ENCODE assay signal across 1 cellular context in the genomic region with DNA sequence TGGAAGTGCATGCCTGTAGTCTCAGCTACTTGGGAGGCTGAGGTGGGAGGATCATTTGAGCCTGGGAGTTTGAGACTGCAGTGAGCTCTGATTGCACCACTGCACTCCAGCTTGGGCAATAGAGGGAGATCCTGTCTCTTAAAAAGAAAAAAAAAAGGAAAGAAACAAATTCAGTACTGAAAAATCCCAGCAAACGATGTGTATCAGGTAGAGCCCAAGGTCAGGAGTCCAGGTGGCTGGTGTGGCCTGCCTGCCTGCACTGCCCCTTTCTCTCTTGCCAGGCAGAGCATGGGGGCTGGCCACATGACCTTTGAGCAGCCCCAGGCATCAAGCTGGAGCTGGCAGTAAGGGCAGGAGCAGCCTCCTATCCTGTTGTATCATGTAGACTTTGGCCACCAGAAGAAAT.
TF ChIP-seq lines count a peak whose summit lies in the region.

No MANE protein-coding gene starts in this region.

TF ChIP-seq in HepG2, 621 proteins besides CTCF, POLR2A, EP300 and RAD21 (continued from another document):
- TF ChIP-seq GZF1 (CRISPR knock-in tag; IDR thresholded peaks at IDR 0.05) = no peak
- no peak for TF ChIP-seq ZNF224 (CRISPR knock-in tag; IDR thresholded peaks at IDR 0.05)
- TF ChIP-seq ZNF644 (CRISPR knock-in tag; IDR thresholded peaks at IDR 0.05; ENCODE audit: low read depth) = no peak; the same call in 1 of the 2 replicates
- TF ChIP-seq ZNF256 (CRISPR knock-in tag; conservative IDR thresholded peaks at IDR 0.05) = no peak
- TF ChIP-seq ZNF841 (CRISPR knock-in tag; IDR thresholded peaks at IDR 0.05; ENCODE audit: borderline replicate concordance) = no peak
- no peak for TF ChIP-seq ZNF737 (CRISPR knock-in tag; IDR thresholded peaks at IDR 0.05; ENCODE audit: borderline replicate concordance)
- TF ChIP-seq FLYWCH1 (CRISPR knock-in tag; IDR thresholded peaks at IDR 0.05) = no peak
- TF ChIP-seq, protein P1, sequence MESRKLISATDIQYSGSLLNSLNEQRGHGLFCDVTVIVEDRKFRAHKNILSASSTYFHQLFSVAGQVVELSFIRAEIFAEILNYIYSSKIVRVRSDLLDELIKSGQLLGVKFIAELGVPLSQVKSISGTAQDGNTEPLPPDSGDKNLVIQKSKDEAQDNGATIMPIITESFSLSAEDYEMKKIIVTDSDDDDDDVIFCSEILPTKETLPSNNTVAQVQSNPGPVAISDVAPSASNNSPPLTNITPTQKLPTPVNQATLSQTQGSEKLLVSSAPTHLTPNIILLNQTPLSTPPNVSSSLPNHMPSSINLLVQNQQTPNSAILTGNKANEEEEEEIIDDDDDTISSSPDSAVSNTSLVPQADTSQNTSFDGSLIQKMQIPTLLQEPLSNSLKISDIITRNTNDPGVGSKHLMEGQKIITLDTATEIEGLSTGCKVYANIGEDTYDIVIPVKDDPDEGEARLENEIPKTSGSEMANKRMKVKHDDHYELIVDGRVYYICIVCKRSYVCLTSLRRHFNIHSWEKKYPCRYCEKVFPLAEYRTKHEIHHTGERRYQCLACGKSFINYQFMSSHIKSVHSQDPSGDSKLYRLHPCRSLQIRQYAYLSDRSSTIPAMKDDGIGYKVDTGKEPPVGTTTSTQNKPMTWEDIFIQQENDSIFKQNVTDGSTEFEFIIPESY (CRISPR knock-in tag; IDR thresholded peaks at IDR 0.05) = no peak
- TF ChIP-seq ZSCAN12 (CRISPR knock-in tag; IDR thresholded peaks at IDR 0.05) = no peak
- TF ChIP-seq ZNF614 (CRISPR knock-in tag; IDR thresholded peaks at IDR 0.05; ENCODE audit: borderline replicate concordance) = no peak
- peak; percentile 47 for TF ChIP-seq FOXA3 (CRISPR knock-in tag; IDR thresholded peaks at IDR 0.05)
- peak; percentile 64; the same call in 1 of the 2 replicates for TF ChIP-seq ZNF430 (CRISPR knock-in tag; IDR thresholded peaks at IDR 0.05)
- no peak for TF ChIP-seq TOE1 (CRISPR knock-in tag; IDR thresholded peaks at IDR 0.05)
- TF ChIP-seq ELF1 (CRISPR knock-in tag; IDR thresholded peaks at IDR 0.05) = no peak
- TF ChIP-seq RFX5 (IDR thresholded peaks at IDR 0.05; ENCODE audit: low read depth, low read length) = no peak
- no peak for TF ChIP-seq ZFP36 (IDR thresholded peaks at IDR 0.05; ENCODE audit: borderline replicate concordance, low read depth, low read length, partially characterized antibody)
- TF ChIP-seq ZMAT5 (CRISPR knock-in tag; IDR thresholded peaks at IDR 0.05; ENCODE audit: borderline replicate concordance, low read depth) = no peak
- TF ChIP-seq MTF1 (CRISPR knock-in tag; IDR thresholded peaks at IDR 0.05) = no peak
- TF ChIP-seq ZSCAN30 (CRISPR knock-in tag; IDR thresholded peaks at IDR 0.05) = no peak
- peak; percentile 30; the same call in 1 of the 2 replicates for TF ChIP-seq THAP9 (CRISPR knock-in tag; IDR thresholded peaks at IDR 0.05; ENCODE audit: borderline replicate concordance)
- TF ChIP-seq ZNF549 (CRISPR knock-in tag; IDR thresholded peaks at IDR 0.05) = no peak
- no peak for TF ChIP-seq ZNF543 (CRISPR knock-in tag; IDR thresholded peaks at IDR 0.05)
- TF ChIP-seq, protein P2, sequence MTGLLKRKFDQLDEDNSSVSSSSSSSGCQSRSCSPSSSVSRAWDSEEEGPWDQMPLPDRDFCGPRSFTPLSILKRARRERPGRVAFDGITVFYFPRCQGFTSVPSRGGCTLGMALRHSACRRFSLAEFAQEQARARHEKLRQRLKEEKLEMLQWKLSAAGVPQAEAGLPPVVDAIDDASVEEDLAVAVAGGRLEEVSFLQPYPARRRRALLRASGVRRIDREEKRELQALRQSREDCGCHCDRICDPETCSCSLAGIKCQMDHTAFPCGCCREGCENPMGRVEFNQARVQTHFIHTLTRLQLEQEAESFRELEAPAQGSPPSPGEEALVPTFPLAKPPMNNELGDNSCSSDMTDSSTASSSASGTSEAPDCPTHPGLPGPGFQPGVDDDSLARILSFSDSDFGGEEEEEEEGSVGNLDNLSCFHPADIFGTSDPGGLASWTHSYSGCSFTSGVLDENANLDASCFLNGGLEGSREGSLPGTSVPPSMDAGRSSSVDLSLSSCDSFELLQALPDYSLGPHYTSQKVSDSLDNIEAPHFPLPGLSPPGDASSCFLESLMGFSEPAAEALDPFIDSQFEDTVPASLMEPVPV (CRISPR knock-in tag; IDR thresholded peaks at IDR 0.05) = no peak
- TF ChIP-seq MAFK (conservative IDR thresholded peaks at IDR 0.05 in 1 of 2, IDR thresholded peaks at IDR 0.05 in 1 of 2; ENCODE audit: low read length in 2 of 2) = no peak
- TF ChIP-seq ZNF713 (CRISPR knock-in tag; IDR thresholded peaks at IDR 0.05) = no peak
- TF ChIP-seq, protein P3, sequence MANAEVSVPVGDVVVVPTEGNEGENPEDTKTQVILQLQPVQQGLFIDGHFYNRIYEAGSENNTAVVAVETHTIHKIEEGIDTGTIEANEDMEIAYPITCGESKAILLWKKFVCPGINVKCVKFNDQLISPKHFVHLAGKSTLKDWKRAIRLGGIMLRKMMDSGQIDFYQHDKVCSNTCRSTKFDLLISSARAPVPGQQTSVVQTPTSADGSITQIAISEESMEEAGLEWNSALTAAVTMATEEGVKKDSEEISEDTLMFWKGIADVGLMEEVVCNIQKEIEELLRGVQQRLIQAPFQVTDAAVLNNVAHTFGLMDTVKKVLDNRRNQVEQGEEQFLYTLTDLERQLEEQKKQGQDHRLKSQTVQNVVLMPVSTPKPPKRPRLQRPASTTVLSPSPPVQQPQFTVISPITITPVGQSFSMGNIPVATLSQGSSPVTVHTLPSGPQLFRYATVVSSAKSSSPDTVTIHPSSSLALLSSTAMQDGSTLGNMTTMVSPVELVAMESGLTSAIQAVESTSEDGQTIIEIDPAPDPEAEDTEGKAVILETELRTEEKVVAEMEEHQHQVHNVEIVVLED (CRISPR knock-in tag; IDR thresholded peaks at IDR 0.05; ENCODE audit: borderline replicate concordance) = no peak
- TF ChIP-seq MXD4 (CRISPR knock-in tag; IDR thresholded peaks at IDR 0.05) = no peak
- TF ChIP-seq, protein P4, sequence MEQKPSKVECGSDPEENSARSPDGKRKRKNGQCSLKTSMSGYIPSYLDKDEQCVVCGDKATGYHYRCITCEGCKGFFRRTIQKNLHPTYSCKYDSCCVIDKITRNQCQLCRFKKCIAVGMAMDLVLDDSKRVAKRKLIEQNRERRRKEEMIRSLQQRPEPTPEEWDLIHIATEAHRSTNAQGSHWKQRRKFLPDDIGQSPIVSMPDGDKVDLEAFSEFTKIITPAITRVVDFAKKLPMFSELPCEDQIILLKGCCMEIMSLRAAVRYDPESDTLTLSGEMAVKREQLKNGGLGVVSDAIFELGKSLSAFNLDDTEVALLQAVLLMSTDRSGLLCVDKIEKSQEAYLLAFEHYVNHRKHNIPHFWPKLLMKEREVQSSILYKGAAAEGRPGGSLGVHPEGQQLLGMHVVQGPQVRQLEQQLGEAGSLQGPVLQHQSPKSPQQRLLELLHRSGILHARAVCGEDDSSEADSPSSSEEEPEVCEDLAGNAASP (CRISPR knock-in tag; IDR thresholded peaks at IDR 0.05; ENCODE audit: borderline replicate concordance) = 0 out of 2 replicates have a peak, but pooled peaks have one; percentile 18
- TF ChIP-seq RORA (CRISPR knock-in tag; IDR thresholded peaks at IDR 0.05) = no peak
- TF ChIP-seq, protein P5, sequence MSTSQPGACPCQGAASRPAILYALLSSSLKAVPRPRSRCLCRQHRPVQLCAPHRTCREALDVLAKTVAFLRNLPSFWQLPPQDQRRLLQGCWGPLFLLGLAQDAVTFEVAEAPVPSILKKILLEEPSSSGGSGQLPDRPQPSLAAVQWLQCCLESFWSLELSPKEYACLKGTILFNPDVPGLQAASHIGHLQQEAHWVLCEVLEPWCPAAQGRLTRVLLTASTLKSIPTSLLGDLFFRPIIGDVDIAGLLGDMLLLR (CRISPR knock-in tag; IDR thresholded peaks at IDR 0.05) = no peak
- no peak for TF ChIP-seq ELK4 (CRISPR knock-in tag; IDR thresholded peaks at IDR 0.05; ENCODE audit: borderline replicate concordance)
- no peak for TF ChIP-seq NFE2L2 (IDR thresholded peaks at IDR 0.05; ENCODE audit: low read length)
- TF ChIP-seq, protein P6, sequence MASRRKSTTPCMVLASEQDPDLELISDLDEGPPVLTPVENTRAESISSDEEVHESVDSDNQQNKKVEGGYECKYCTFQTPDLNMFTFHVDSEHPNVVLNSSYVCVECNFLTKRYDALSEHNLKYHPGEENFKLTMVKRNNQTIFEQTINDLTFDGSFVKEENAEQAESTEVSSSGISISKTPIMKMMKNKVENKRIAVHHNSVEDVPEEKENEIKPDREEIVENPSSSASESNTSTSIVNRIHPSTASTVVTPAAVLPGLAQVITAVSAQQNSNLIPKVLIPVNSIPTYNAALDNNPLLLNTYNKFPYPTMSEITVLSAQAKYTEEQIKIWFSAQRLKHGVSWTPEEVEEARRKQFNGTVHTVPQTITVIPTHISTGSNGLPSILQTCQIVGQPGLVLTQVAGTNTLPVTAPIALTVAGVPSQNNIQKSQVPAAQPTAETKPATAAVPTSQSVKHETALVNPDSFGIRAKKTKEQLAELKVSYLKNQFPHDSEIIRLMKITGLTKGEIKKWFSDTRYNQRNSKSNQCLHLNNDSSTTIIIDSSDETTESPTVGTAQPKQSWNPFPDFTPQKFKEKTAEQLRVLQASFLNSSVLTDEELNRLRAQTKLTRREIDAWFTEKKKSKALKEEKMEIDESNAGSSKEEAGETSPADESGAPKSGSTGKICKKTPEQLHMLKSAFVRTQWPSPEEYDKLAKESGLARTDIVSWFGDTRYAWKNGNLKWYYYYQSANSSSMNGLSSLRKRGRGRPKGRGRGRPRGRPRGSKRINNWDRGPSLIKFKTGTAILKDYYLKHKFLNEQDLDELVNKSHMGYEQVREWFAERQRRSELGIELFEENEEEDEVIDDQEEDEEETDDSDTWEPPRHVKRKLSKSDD (CRISPR knock-in tag; IDR thresholded peaks at IDR 0.05; ENCODE audit: low read depth) = peak; percentile 53; the same call in 1 of the 2 replicates
- TF ChIP-seq, protein P7, sequence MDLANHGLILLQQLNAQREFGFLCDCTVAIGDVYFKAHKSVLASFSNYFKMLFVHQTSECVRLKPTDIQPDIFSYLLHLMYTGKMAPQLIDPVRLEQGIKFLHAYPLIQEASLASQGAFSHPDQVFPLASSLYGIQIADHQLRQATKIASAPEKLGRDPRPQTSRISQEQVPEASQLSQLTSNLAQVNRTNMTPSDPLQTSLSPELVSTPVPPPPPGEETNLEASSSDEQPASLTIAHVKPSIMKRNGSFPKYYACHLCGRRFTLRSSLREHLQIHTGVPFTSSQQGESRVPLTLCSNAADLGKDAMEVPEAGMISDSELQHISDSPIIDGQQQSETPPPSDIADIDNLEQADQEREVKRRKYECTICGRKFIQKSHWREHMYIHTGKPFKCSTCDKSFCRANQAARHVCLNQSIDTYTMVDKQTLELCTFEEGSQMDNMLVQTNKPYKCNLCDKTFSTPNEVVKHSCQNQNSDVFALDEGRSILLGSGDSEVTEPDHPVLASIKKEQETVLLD (CRISPR knock-in tag; IDR thresholded peaks at IDR 0.05; ENCODE audit: low read depth) = no peak
- no peak for TF ChIP-seq BRD4 (CRISPR knock-in tag; IDR thresholded peaks at IDR 0.05)
- peak; percentile 77 for TF ChIP-seq CEBPG (CRISPR knock-in tag; IDR thresholded peaks at IDR 0.05)
- TF ChIP-seq ATF1 (CRISPR knock-in tag; IDR thresholded peaks at IDR 0.05) = no peak
- TF ChIP-seq ZNF343 (CRISPR knock-in tag; IDR thresholded peaks at IDR 0.05) = no peak
- TF ChIP-seq SMC3 (IDR thresholded peaks at IDR 0.05; ENCODE audit: low read length) = no peak; the same call in 1 of the 2 replicates
- TF ChIP-seq, protein P8, sequence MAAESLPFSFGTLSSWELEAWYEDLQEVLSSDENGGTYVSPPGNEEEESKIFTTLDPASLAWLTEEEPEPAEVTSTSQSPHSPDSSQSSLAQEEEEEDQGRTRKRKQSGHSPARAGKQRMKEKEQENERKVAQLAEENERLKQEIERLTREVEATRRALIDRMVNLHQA (CRISPR knock-in tag; IDR thresholded peaks at IDR 0.05) = no peak
- no peak for TF ChIP-seq TSC22D2 (CRISPR knock-in tag; IDR thresholded peaks at IDR 0.05; ENCODE audit: borderline replicate concordance)
TF ChIP-seq in HepG2: peak in this region for 84.
